In genomic region chr5:38115318-38115827, GRCh38 we compare ENCODE assay signal across 25 cellular contexts.
"Had no signal": no experiment of that assay in that cellular context is flagged by ENCODE, and none has a peak within 500 bp of the region (broad histone marks: within the 10 kb centered on the region; RNA-seq: fewer than 3 reads in every experiment).

No MANE protein-coding gene starts in this region.

- H3K9me3 Mint-ChIP-seq: type B pancreatic cell had no signal

- H3K4me1 ChIP-seq: left lung, lower lobe of right lung, parathyroid adenoma, right lobe of liver, tibial nerve, uterus had no signal

- H2AFZ ChIP-seq: parathyroid adenoma had no signal

- H3K27me3 Mint-ChIP-seq: stimulated activated memory B cell treated with anti-CD40 and anti-IgM and Interleukin-4, amounts not matched to agents 10 μg/mL and 1 μg/mL and 100 μg/mL, for 72 hours; type B pancreatic cell had no signal

- H3K36me3 ChIP-seq: left lung, lower lobe of right lung, right atrium auricular region, right lobe of liver, tibial nerve, uterus had no signal

- H3K4me1 Mint-ChIP-seq: immature natural killer cell; stimulated activated memory B cell treated with anti-CD40 and anti-IgM and Interleukin-4, amounts not matched to agents 10 μg/mL and 1 μg/mL and 100 μg/mL, for 72 hours; stimulated activated naive CD8-positive, alpha-beta T cell treated with anti-CD3 and anti-CD28 coated beads, Interleukin-15, amount 100 ng/mL, for 72 hours had no signal

- H3K4me3 ChIP-seq: left lung, lower lobe of right lung, mucosa of descending colon, right atrium auricular region, right lobe of liver, smooth muscle cell, tibial nerve, uterus had no signal

- H3K27ac Mint-ChIP-seq: immature natural killer cell; naive thymus-derived CD4-positive, alpha-beta T cell; natural killer cell treated with Interleukin-12 subunit alpha and Interleukin-12 subunit beta and Interleukin-15 and Interleukin-18, amount 100 ng/mL, for 72 hours; stimulated activated memory B cell treated with anti-CD40 and anti-IgM and Interleukin-4, amounts not matched to agents 10 μg/mL and 1 μg/mL and 100 μg/mL, for 72 hours; stimulated activated naive CD8-positive, alpha-beta T cell treated with anti-CD3 and anti-CD28 coated beads, Interleukin-15, amount 100 ng/mL, for 72 hours; type B pancreatic cell had no signal

- H3K36me3 Mint-ChIP-seq: naive thymus-derived CD4-positive, alpha-beta T cell; natural killer cell treated with Interleukin-12 subunit alpha and Interleukin-12 subunit beta and Interleukin-15 and Interleukin-18, amount 100 ng/mL, for 72 hours; stimulated activated memory B cell treated with anti-CD40 and anti-IgM and Interleukin-4, amounts not matched to agents 10 μg/mL and 1 μg/mL and 100 μg/mL, for 72 hours; type B pancreatic cell had no signal

- H3K4me2 ChIP-seq: smooth muscle cell had no signal

- H3K27me3 ChIP-seq: left lung, right atrium auricular region, right lobe of liver, tibial nerve, uterus had no signal

- H3K9ac ChIP-seq: parathyroid adenoma had no signal

- DNase-seq: hypothalamus; immature natural killer cell; kidney; left colon; left lung; lower lobe of right lung; midbrain; mucosa of descending colon; naive thymus-derived CD4-positive, alpha-beta T cell; right lobe of liver; stimulated activated CD4-positive, alpha-beta T cell treated with anti-CD3 and anti-CD28 coated beads, Interleukin-1b, Interleukin-23, amount 100 ng/mL, for 48 hours; stimulated activated CD4-positive, alpha-beta T cell treated with anti-CD3 and anti-CD28 coated beads, Interleukin-2, amount 100 ng/mL, for 48 hours; stimulated activated CD4-positive, alpha-beta T cell treated with anti-CD3 and anti-CD28 coated beads, Interleukin-4, amount 100 ng/mL, for 4 hours; stimulated activated CD8-positive, alpha-beta memory T cell treated with anti-CD3 and anti-CD28 coated beads, Interleukin-4, amount 100 ng/mL, for 48 hours; stimulated activated naive CD4-positive, alpha-beta T cell treated with Interleukin-2 at 50 U/mL for 16 hours; stimulated activated naive CD8-positive, alpha-beta T cell treated with anti-CD3 and anti-CD28 coated beads, Interleukin-15, amount 100 ng/mL, for 72 hours; substantia nigra; uterus had no signal

- H3K9me3 ChIP-seq: left lung, lower lobe of right lung, mucosa of descending colon, right atrium auricular region, right lobe of liver, tibial nerve, uterus had no signal

- H3K4me3 Mint-ChIP-seq: immature natural killer cell; naive thymus-derived CD4-positive, alpha-beta T cell; natural killer cell treated with Interleukin-12 subunit alpha and Interleukin-12 subunit beta and Interleukin-15 and Interleukin-18, amount 100 ng/mL, for 72 hours; stimulated activated memory B cell treated with anti-CD40 and anti-IgM and Interleukin-4, amounts not matched to agents 10 μg/mL and 1 μg/mL and 100 μg/mL, for 72 hours; stimulated activated naive CD8-positive, alpha-beta T cell treated with anti-CD3 and anti-CD28 coated beads, Interleukin-15, amount 100 ng/mL, for 72 hours; type B pancreatic cell had no signal

- H3K27ac ChIP-seq: left lung, lower lobe of right lung, parathyroid adenoma, right atrium auricular region, right lobe of liver, tibial nerve, uterus had no signal

- H3K79me2 ChIP-seq: parathyroid adenoma had no signal
